ENCODE assay signal across 16 cellular contexts in the genomic region with DNA sequence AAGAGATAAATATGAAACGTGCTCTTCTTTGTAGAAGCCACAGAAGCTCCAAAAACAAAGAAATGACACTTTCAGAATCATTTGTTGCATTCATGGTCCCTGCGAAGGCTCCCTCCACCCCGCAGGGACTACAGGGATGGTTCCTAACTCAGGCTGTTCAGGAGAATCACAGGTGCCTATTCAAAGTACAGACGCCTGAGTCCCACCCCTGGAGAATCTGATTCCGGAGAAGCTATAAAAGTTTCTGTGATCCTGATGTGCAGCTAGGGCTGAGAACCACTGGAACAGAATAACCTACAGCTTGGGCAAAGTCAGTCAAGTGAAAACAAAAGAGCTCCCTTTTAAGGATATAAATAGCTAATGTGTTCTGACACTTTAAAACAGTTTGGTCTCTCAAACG.
DNase-seq lines count a peak whose midpoint lies in the region; ATAC-seq and TF ChIP-seq lines count a peak whose summit lies in the region.
"Had no signal": no experiment of that assay in that cellular context is flagged by ENCODE, and none has a peak within 500 bp of the region (broad histone marks: within the 10 kb centered on the region; RNA-seq: fewer than 3 reads in every experiment).

No MANE protein-coding gene starts in this region.

- no peak for ATAC-seq in CD4-positive, alpha-beta T cell (ENCODE audit: poor library complexity)
- ATAC-seq in WTC11 (peak; percentile 34; the same call in 1 of the 2 replicates), aorta (ENCODE audit: low FRiP score) (no peak)
- ATAC-seq in naive thymus-derived CD4-positive, alpha-beta T cell: no peak

- peaks cover 27% of the 10 kb centered on the region for H3K4me1 Mint-ChIP-seq in CD4-positive, alpha-beta T cell (ENCODE audit: low read depth)
- H3K4me1 Mint-ChIP-seq in WTC11: no peaks in the 10 kb centered on the region
- H3K4me1 Mint-ChIP-seq in naive thymus-derived CD4-positive, alpha-beta T cell: peaks cover 0 to 42% (median 23%) of the 10 kb centered on the region in 7 donors

- intact Hi-C loops in CD4-positive, alpha-beta T cell (cut with DNase I, micrococcal nuclease): no loop called here
- intact Hi-C loops in naive thymus-derived CD4-positive, alpha-beta T cell (cut with micrococcal nuclease): loop anchor here in 1 of 2 donors (2.0 kb wide), 1 partner anchor 25 kb away; no protein-coding TSS in a partner anchor
- intact Hi-C loops in aorta (cut with DNase I): no loop called here

- no peaks in the 10 kb centered on the region for H3K9me3 Mint-ChIP-seq in CD4-positive, alpha-beta T cell
- no peaks in the 10 kb centered on the region for H3K9me3 Mint-ChIP-seq in WTC11
- H3K9me3 Mint-ChIP-seq in naive thymus-derived CD4-positive, alpha-beta T cell: peaks cover 0 to 9% (median 0%) of the 10 kb centered on the region in 11 donors

- H3K4me1 ChIP-seq in HEK293 (ENCODE audit: control insufficient read depth, insufficient read depth, low read length) (peaks cover 3% of the 10 kb centered on the region; the same call in 1 of the 2 replicates), aorta (ENCODE audit: control insufficient read depth in 1 of 2, insufficient read depth in 2 of 2, low read length in 2 of 2) (no peaks in the 10 kb centered on the region)
- no peaks in the 10 kb centered on the region for H3K4me1 ChIP-seq in naive thymus-derived CD4-positive, alpha-beta T cell (ENCODE audit: control insufficient read depth in 2 of 2, insufficient read depth in 2 of 2, low read length in 2 of 2)
- H3K4me1 ChIP-seq: esophagus squamous epithelium, testis had no signal

- H3K4me3 ChIP-seq in HEK293 (ENCODE audit: low read depth, low read length): no peak overlapping the region; the same call in 1 of the 2 replicates
- no peak overlapping the region for H3K4me3 ChIP-seq in naive thymus-derived CD4-positive, alpha-beta T cell (ENCODE audit: low read length)
- no peak overlapping the region for H3K4me3 ChIP-seq in aorta (ENCODE audit: low read length in 2 of 2)
- H3K4me3 ChIP-seq: testis had no signal

- TF ChIP-seq CTCF in CD4-positive, alpha-beta T cell (IDR thresholded peaks at IDR 0.05): no peak
- TF ChIP-seq CTCF in HEK293 (tag by site-specific recombination; IDR thresholded peaks at IDR 0.05) (no peak), WTC11 (IDR thresholded peaks at IDR 0.05) (no peak)

- no peak for DNase-seq in CD4-positive, alpha-beta T cell
- DNase-seq in WTC11 (ENCODE audit: low spot score): no peak
- peak in 2 of 9 donors; percentile 8 to 16 for DNase-seq in naive thymus-derived CD4-positive, alpha-beta T cell
- no peak for DNase-seq in aorta
- no peak for DNase-seq in activated CD4-positive, CD25-positive, alpha-beta regulatory T cell treated with anti-CD3 and anti-CD28 coated beads, Interleukin-2, amount 50 U/mL, for 72 hours
- no peak for DNase-seq in T-helper 9 cell
- DNase-seq: DND-41; esophagus squamous epithelium; NCI-H1048; NCI-H2029 treated with DMSO at 0.1 percent for 48 hours; NCI-H510A; Right ventricle myocardium superior; stimulated activated CD4-positive, alpha-beta T cell treated with anti-CD3 and anti-CD28 coated beads, Interleukin-15, amount 100 ng/mL, for 24 hours; testis had no signal

- H3K27me3 Mint-ChIP-seq in CD4-positive, alpha-beta T cell: no peaks in the 10 kb centered on the region
- H3K27me3 Mint-ChIP-seq in WTC11 (ENCODE audit: low read depth): no peaks in the 10 kb centered on the region; the same call in 1 of the 2 replicates
- H3K27me3 Mint-ChIP-seq in naive thymus-derived CD4-positive, alpha-beta T cell: no peaks in the 10 kb centered on the region

- CTCF ChIA-PET in CD4-positive, alpha-beta T cell (lab: Charles Lee): interaction anchor here (0.9 kb wide), 1 partner anchor 14 kb away, joined by 3 read pairs; no protein-coding TSS in a partner anchor
- CTCF ChIA-PET in HEK293 (lab: Yijun Ruan, JAX) (no interaction called here), WTC11 (lab: Charles Lee) (no interaction called here)
- CTCF ChIA-PET in naive thymus-derived CD4-positive, alpha-beta T cell (lab: Charles Lee): no interaction called here

- POLR2A ChIA-PET in CD4-positive, alpha-beta T cell (lab: Charles Lee): no interaction called here
- POLR2A ChIA-PET in HEK293 (lab: Yijun Ruan, JAX): no interaction called here
- POLR2A ChIA-PET in WTC11 (lab: Charles Lee): no interaction called here
- POLR2A ChIA-PET in naive thymus-derived CD4-positive, alpha-beta T cell (lab: Charles Lee): no interaction called here

- 43 to 46% methylated on average over 6 of the region's 6 CpGs for WGBS in aorta, 2 donors

- H3K36me3 Mint-ChIP-seq in CD4-positive, alpha-beta T cell (ENCODE audit: low read depth): peaks cover 4% of the 10 kb centered on the region
- no peaks in the 10 kb centered on the region for H3K36me3 Mint-ChIP-seq in WTC11
- peaks cover 5 to 27% (median 8%) of the 10 kb centered on the region in 5 donors for H3K36me3 Mint-ChIP-seq in naive thymus-derived CD4-positive, alpha-beta T cell

- no peak overlapping the region for H3K27ac ChIP-seq in CD4-positive, alpha-beta T cell (ENCODE audit: low read depth, low read length)
- no peak overlapping the region for H3K27ac ChIP-seq in HEK293 (ENCODE audit: extremely low read depth, low read depth, low read length)
- H3K27ac ChIP-seq in naive thymus-derived CD4-positive, alpha-beta T cell (ENCODE audit: low read depth, low read length): no peak overlapping the region
- no peak overlapping the region for H3K27ac ChIP-seq in aorta (ENCODE audit: low read depth in 1 of 2, low read length in 2 of 2)
- H3K27ac ChIP-seq: esophagus squamous epithelium, right atrium auricular region, testis had no signal

- H3K4me3 Mint-ChIP-seq in CD4-positive, alpha-beta T cell: peak overlapping the region; percentile 31
- no peak overlapping the region for H3K4me3 Mint-ChIP-seq in WTC11
- peak overlapping the region in 7 of 10 donors; percentile 15 to 61 (median 55) for H3K4me3 Mint-ChIP-seq in naive thymus-derived CD4-positive, alpha-beta T cell

- H3K9me3 ChIP-seq in CD4-positive, alpha-beta T cell (ENCODE audit: control insufficient read depth, low read length): no peaks in the 10 kb centered on the region
- H3K9me3 ChIP-seq in HEK293 (ENCODE audit: control insufficient read depth, insufficient read depth, low read depth, low read length) (no peaks in the 10 kb centered on the region), aorta (ENCODE audit: control insufficient read depth, low read length) (no peaks in the 10 kb centered on the region)
- no peaks in the 10 kb centered on the region for H3K9me3 ChIP-seq in naive thymus-derived CD4-positive, alpha-beta T cell (ENCODE audit: control insufficient read depth in 2 of 3, low read length in 3 of 3)
- H3K9me3 ChIP-seq: esophagus squamous epithelium, right atrium auricular region, testis had no signal

- H3K27ac Mint-ChIP-seq in CD4-positive, alpha-beta T cell: no peak overlapping the region
- H3K27ac Mint-ChIP-seq in WTC11: no peak overlapping the region
- H3K27ac Mint-ChIP-seq in naive thymus-derived CD4-positive, alpha-beta T cell: peak overlapping the region in 4 of 9 donors; percentile 18 to 68 (median 50)

- H3K36me3 ChIP-seq in HEK293 (ENCODE audit: control insufficient read depth in 2 of 2, insufficient read depth in 1 of 2, low read length in 2 of 2): no peaks in the 10 kb centered on the region
- no peaks in the 10 kb centered on the region for H3K36me3 ChIP-seq in naive thymus-derived CD4-positive, alpha-beta T cell (ENCODE audit: control insufficient read depth in 2 of 3, insufficient read depth in 3 of 3, low read length in 3 of 3)
- no peaks in the 10 kb centered on the region for H3K36me3 ChIP-seq in aorta (ENCODE audit: control insufficient read depth in 1 of 2, insufficient read depth in 2 of 2, low read length in 1 of 2)
- H3K36me3 ChIP-seq: esophagus squamous epithelium, right atrium auricular region had no signal

- no peaks in the 10 kb centered on the region for H3K27me3 ChIP-seq in CD4-positive, alpha-beta T cell (ENCODE audit: control insufficient read depth, insufficient read depth, low read length)
- H3K27me3 ChIP-seq in naive thymus-derived CD4-positive, alpha-beta T cell (ENCODE audit: control insufficient read depth in 2 of 2, insufficient read depth in 2 of 2, low read length in 2 of 2): no peaks in the 10 kb centered on the region
- no peaks in the 10 kb centered on the region for H3K27me3 ChIP-seq in aorta (ENCODE audit: control insufficient read depth in 1 of 2, insufficient read depth in 2 of 2, low read length in 1 of 2)
- H3K27me3 ChIP-seq: esophagus squamous epithelium, right atrium auricular region, testis had no signal

TF ChIP-seq in HEK293, 187 proteins besides CTCF, POLR2A, EP300 and RAD21 (continues in another document):
- TF ChIP-seq ZNF350 (tag by site-specific recombination; IDR thresholded peaks at IDR 0.05) (no peak), ZBTB17 (tag by site-specific recombination; IDR thresholded peaks at IDR 0.05) (peak; percentile 78), ZNF266 (tag by site-specific recombination; IDR thresholded peaks at IDR 0.05; ENCODE audit: low read depth) (no peak), ZNF529 (tag by site-specific recombination; IDR thresholded peaks at IDR 0.05; ENCODE audit: insufficient replicate concordance) (no peak), ZNF600 (tag by site-specific recombination; IDR thresholded peaks at IDR 0.05) (no peak)

TF ChIP-seq in WTC11, 78 proteins besides CTCF, POLR2A, EP300 and RAD21 (continues in another document):
- TF ChIP-seq, protein P1, sequence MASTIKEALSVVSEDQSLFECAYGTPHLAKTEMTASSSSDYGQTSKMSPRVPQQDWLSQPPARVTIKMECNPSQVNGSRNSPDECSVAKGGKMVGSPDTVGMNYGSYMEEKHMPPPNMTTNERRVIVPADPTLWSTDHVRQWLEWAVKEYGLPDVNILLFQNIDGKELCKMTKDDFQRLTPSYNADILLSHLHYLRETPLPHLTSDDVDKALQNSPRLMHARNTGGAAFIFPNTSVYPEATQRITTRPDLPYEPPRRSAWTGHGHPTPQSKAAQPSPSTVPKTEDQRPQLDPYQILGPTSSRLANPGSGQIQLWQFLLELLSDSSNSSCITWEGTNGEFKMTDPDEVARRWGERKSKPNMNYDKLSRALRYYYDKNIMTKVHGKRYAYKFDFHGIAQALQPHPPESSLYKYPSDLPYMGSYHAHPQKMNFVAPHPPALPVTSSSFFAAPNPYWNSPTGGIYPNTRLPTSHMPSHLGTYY (CRISPR knock-in tag; IDR thresholded peaks at IDR 0.05): no peak
- TF ChIP-seq ZNF671 (CRISPR knock-in tag; IDR thresholded peaks at IDR 0.05): no peak
- TF ChIP-seq, protein P2, sequence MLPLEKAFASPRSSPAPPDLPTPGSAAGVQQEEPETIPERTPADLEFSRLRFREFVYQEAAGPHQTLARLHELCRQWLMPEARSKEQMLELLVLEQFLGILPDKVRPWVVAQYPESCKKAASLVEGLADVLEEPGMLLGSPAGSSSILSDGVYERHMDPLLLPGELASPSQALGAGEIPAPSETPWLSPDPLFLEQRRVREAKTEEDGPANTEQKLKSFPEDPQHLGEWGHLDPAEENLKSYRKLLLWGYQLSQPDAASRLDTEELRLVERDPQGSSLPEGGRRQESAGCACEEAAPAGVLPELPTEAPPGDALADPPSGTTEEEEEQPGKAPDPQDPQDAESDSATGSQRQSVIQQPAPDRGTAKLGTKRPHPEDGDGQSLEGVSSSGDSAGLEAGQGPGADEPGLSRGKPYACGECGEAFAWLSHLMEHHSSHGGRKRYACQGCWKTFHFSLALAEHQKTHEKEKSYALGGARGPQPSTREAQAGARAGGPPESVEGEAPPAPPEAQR (CRISPR knock-in tag; IDR thresholded peaks at IDR 0.05): no peak
